ENCODE assay signal across 20 cellular contexts in genomic region chr5:115313632-115314031, GRCh38.
"Had no signal": no experiment of that assay in that cellular context is flagged by ENCODE, and none has a peak within 500 bp of the region (broad histone marks: within the 10 kb centered on the region; RNA-seq: fewer than 3 reads in every experiment).

No MANE protein-coding gene starts in this region.

- H3K27ac ChIP-seq: HL-60, RWPE1 had no signal

- FAIRE-seq: HTR-8/SVneo had no signal

- H3K9ac ChIP-seq: SK-N-SH had no signal

- H3K4me2 ChIP-seq: SK-N-SH had no signal

- DNase-seq: KBM-7; MV-4-11; NCI-H1048; NCI-H1105; NCI-H1436 treated with DMSO at 0.1 percent for 48 hours; NCI-H1694; NCI-H187 treated with DMSO at 0.1 percent for 48 hours; NCI-H2029 treated with DMSO at 0.1 percent for 48 hours; NCI-H2171 treated with DMSO at 0.1 percent for 48 hours; NCI-H345; NCI-H524; NCI-H526 treated with DMSO at 0.1 percent for 48 hours; NCI-H748 treated with DMSO at 0.1 percent for 48 hours; NK-92 treated with Interleukin-12 subunit alpha and Interleukin-12 subunit beta, amount 100 ng/mL, for 24 hours; PC-3; SHP77; SK-N-SH had no signal

- ATAC-seq: PC-3 had no signal

- H3K9me2 ChIP-seq: SK-N-SH had no signal

- H3K9me3 ChIP-seq: SK-N-SH had no signal
